In genomic region chr3:100396967-100397366, GRCh38 we compare ENCODE assay signal across 24 cellular contexts. TPM values are rescaled to one million over a fixed set of nuclear protein-coding genes. Genes with fewer than 3 reads are reported as not detected.
A peak's percentile ranks its signal among the peaks of the same experiment; 100 is the strongest.
DNase-seq lines count a peak whose midpoint lies in the region; ATAC-seq and TF ChIP-seq lines count a peak whose summit lies in the region.
"Had no signal": no experiment of that assay in that cellular context is flagged by ENCODE, and none has a peak within 500 bp of the region (broad histone marks: within the 10 kb centered on the region; RNA-seq: fewer than 3 reads in every experiment).

No MANE protein-coding gene starts in this region.

- H3K4me3 ChIP-seq in PC-3 (ENCODE audit: low read length) (0 out of 2 replicates have a peak overlapping the region, but pooled peaks have one; percentile 4), epithelial cell of esophagus (ENCODE audit: low read length) (no peak overlapping the region)
- H3K4me3 ChIP-seq: coronary artery, lung, upper lobe of right lung had no signal

- DNase-seq in activated T-cell treated with anti-CD3 and anti-CD28 coated beads, Interleukin-2, amount 50 U/mL, for 72 hours, result no peak
- no peak for DNase-seq in activated T-cell treated with anti-CD3 and anti-CD28 coated beads, Interleukin-2, amount 50 U/mL, for 4 hours
- DNase-seq in PC-3, result no peak
- peak; percentile 22 for DNase-seq in epithelial cell of esophagus (ENCODE audit: low read depth)
- DNase-seq in stimulated activated effector memory CD8-positive, alpha-beta T cell treated with anti-CD3 and anti-CD28 coated beads, Interleukin-12 subunit alpha, Interleukin-12 subunit beta, amount 100 ng/mL, for 72 hours (ENCODE audit: low spot score in 2 of 2), result no peak
- no peak for DNase-seq in globus pallidus (ENCODE audit: low spot score)
- DNase-seq in erythroblast (lab: John Stamatoyannopoulos, UW), result no peak
- DNase-seq: activated CD4-positive, alpha-beta T cell treated with anti-CD3 and anti-CD28 coated beads, Interleukin-2, amount 50 U/mL, for 48 hours; activated CD4-positive, CD25-positive, alpha-beta regulatory T cell; activated CD8-positive, alpha-beta memory T cell treated with anti-CD3 and anti-CD28 coated beads, Interleukin-2, amount 50 U/mL, for 48 hours; activated gamma-delta T cell; amniotic stem cell; COR-L47; H9; Karpas-422; NCI-H1092 treated with DMSO at 0.1 percent for 48 hours; NCI-H187 treated with DMSO at 0.1 percent for 48 hours; NCI-H82; Right ventricle myocardium superior; upper lobe of right lung had no signal

- H2AFZ ChIP-seq in PC-3 (ENCODE audit: low read length), result no peak overlapping the region

- TF ChIP-seq POLR2A in erythroblast (IDR thresholded peaks at IDR 0.05; ENCODE audit: low read length), result no peak

- H3K9me3 ChIP-seq in PC-3 (ENCODE audit: low read length), result no peaks in the 10 kb centered on the region
- H3K9me3 ChIP-seq: upper lobe of right lung had no signal

- H3K27ac ChIP-seq in PC-3 (ENCODE audit: low read length), result no peak overlapping the region
- H3K27ac ChIP-seq: coronary artery, upper lobe of right lung had no signal

- TF ChIP-seq CTCF in PC-3 (conservative IDR thresholded peaks at IDR 0.05; ENCODE audit: low read depth, low read length), result no peak
- TF ChIP-seq CTCF in epithelial cell of esophagus (IDR thresholded peaks at IDR 0.05; ENCODE audit: insufficient read depth, low read depth, low read length, missing control alignments), result no peak

- no peaks in the 10 kb centered on the region for H3K27me3 ChIP-seq in PC-3 (ENCODE audit: low read length)
- H3K27me3 ChIP-seq: upper lobe of right lung had no signal

- POLR2A ChIA-PET in PC-3 (lab: Charles Lee; ENCODE audit: unreplicated experiment), result no interaction called here

- peaks cover 95% of the 10 kb centered on the region for H3K79me2 ChIP-seq in PC-3 (ENCODE audit: low read length)

- no peaks in the 10 kb centered on the region for H3F3A ChIP-seq in PC-3 (ENCODE audit: low read length, unreplicated experiment)

- H3K9ac ChIP-seq in PC-3 (ENCODE audit: low read length), result no peak overlapping the region

- H3K27ac Mint-ChIP-seq in activated T-cell treated with anti-CD3 and anti-CD28 coated beads, Interleukin-2, amount 50 U/mL, for 72 hours, result peak overlapping the region; percentile 72
- peak overlapping the region; percentile 12 for H3K27ac Mint-ChIP-seq in stimulated activated effector memory CD8-positive, alpha-beta T cell treated with anti-CD3 and anti-CD28 coated beads, Interleukin-12 subunit alpha, Interleukin-12 subunit beta, amount 100 ng/mL, for 72 hours
- H3K27ac Mint-ChIP-seq: H9, progenitor cell of endocrine pancreas had no signal

- no peaks in the 10 kb centered on the region for H3K27me3 Mint-ChIP-seq in activated T-cell treated with anti-CD3 and anti-CD28 coated beads, Interleukin-2, amount 50 U/mL, for 72 hours (ENCODE audit: low read depth)
- no peaks in the 10 kb centered on the region for H3K27me3 Mint-ChIP-seq in activated T-cell treated with anti-CD3 and anti-CD28 coated beads, Interleukin-2, amount 50 U/mL, for 4 hours (ENCODE audit: low read depth)
- H3K27me3 Mint-ChIP-seq: progenitor cell of endocrine pancreas had no signal

- H4K20me1 ChIP-seq in PC-3 (ENCODE audit: low read length), result peaks cover 47% of the 10 kb centered on the region

- H3K4me1 ChIP-seq in PC-3 (ENCODE audit: insufficient read depth, low read length), result peaks cover 19% of the 10 kb centered on the region

- intact Hi-C loops in PC-3 (cut with micrococcal nuclease), result no loop called here

- H3K4me3 Mint-ChIP-seq in activated T-cell treated with anti-CD3 and anti-CD28 coated beads, Interleukin-2, amount 50 U/mL, for 72 hours, result peak overlapping the region in 1 of 2 donors; percentile 47
- no peak overlapping the region for H3K4me3 Mint-ChIP-seq in activated T-cell treated with anti-CD3 and anti-CD28 coated beads, Interleukin-2, amount 50 U/mL, for 4 hours
- H3K4me3 Mint-ChIP-seq in stimulated activated effector memory CD8-positive, alpha-beta T cell treated with anti-CD3 and anti-CD28 coated beads, Interleukin-12 subunit alpha, Interleukin-12 subunit beta, amount 100 ng/mL, for 72 hours, result no peak overlapping the region
- H3K4me3 Mint-ChIP-seq: H9 had no signal

- peaks cover 73% of the 10 kb centered on the region for H3K4me1 Mint-ChIP-seq in activated T-cell treated with anti-CD3 and anti-CD28 coated beads, Interleukin-2, amount 50 U/mL, for 72 hours (ENCODE audit: low read depth)
- H3K4me1 Mint-ChIP-seq in activated T-cell treated with anti-CD3 and anti-CD28 coated beads, Interleukin-2, amount 50 U/mL, for 4 hours (ENCODE audit: low read depth), result peaks cover 60% of the 10 kb centered on the region
- H3K4me1 Mint-ChIP-seq in stimulated activated effector memory CD8-positive, alpha-beta T cell treated with anti-CD3 and anti-CD28 coated beads, Interleukin-12 subunit alpha, Interleukin-12 subunit beta, amount 100 ng/mL, for 72 hours, result peaks cover 45% of the 10 kb centered on the region

- peaks cover 2 to 6% of the 10 kb centered on the region in 2 donors for H3K36me3 Mint-ChIP-seq in activated T-cell treated with anti-CD3 and anti-CD28 coated beads, Interleukin-2, amount 50 U/mL, for 72 hours (ENCODE audit: insufficient read depth in 2 of 2)
- peaks cover 6% of the 10 kb centered on the region for H3K36me3 Mint-ChIP-seq in activated T-cell treated with anti-CD3 and anti-CD28 coated beads, Interleukin-2, amount 50 U/mL, for 4 hours (ENCODE audit: insufficient read depth)
- H3K36me3 Mint-ChIP-seq in stimulated activated effector memory CD8-positive, alpha-beta T cell treated with anti-CD3 and anti-CD28 coated beads, Interleukin-12 subunit alpha, Interleukin-12 subunit beta, amount 100 ng/mL, for 72 hours, result peaks cover 47% of the 10 kb centered on the region

- CTCF ChIA-PET in PC-3 (lab: Charles Lee), result no interaction called here

- no peaks in the 10 kb centered on the region; the same call in 1 of the 2 replicates for H3K36me3 ChIP-seq in PC-3 (ENCODE audit: low read depth, low read length)
- H3K36me3 ChIP-seq: upper lobe of right lung had no signal

- peak overlapping the region; percentile 16 for H3K4me2 ChIP-seq in PC-3 (ENCODE audit: low read length)

- no TSS peak for BruUV-seq in PC-3 (replicated peaks; lab: Mats Ljungman, UMichigan)

- H3K9me3 Mint-ChIP-seq in activated T-cell treated with anti-CD3 and anti-CD28 coated beads, Interleukin-2, amount 50 U/mL, for 72 hours, result no peaks in the 10 kb centered on the region
- H3K9me3 Mint-ChIP-seq in activated T-cell treated with anti-CD3 and anti-CD28 coated beads, Interleukin-2, amount 50 U/mL, for 4 hours, result no peaks in the 10 kb centered on the region
- no peaks in the 10 kb centered on the region for H3K9me3 Mint-ChIP-seq in stimulated activated effector memory CD8-positive, alpha-beta T cell treated with anti-CD3 and anti-CD28 coated beads, Interleukin-12 subunit alpha, Interleukin-12 subunit beta, amount 100 ng/mL, for 72 hours
- H3K9me3 Mint-ChIP-seq: H9 had no signal

- ATAC-seq in activated T-cell treated with anti-CD3 and anti-CD28 coated beads, Interleukin-2, amount 50 U/mL, for 72 hours (replicated peaks in 1 of 2), result no peak
- no peak for ATAC-seq in activated T-cell treated with anti-CD3 and anti-CD28 coated beads, Interleukin-2, amount 50 U/mL, for 4 hours
- ATAC-seq in PC-3 (no peak), HG03469 (IDR thresholded peaks at IDR 0.05; ENCODE audit: unreplicated experiment) (no peak)
- ATAC-seq in stimulated activated effector memory CD8-positive, alpha-beta T cell treated with anti-CD3 and anti-CD28 coated beads, Interleukin-12 subunit alpha, Interleukin-12 subunit beta, amount 100 ng/mL, for 72 hours, result no peak
- ATAC-seq: upper lobe of right lung had no signal

- no peaks in the 10 kb centered on the region for H3K9me2 ChIP-seq in PC-3 (replicated peaks; ENCODE audit: low read length)

RNA-seq across cellular contexts. Expression of gene TOMM70, which starts 3.9 kb away (rescaled TPM):
- total RNA-seq in activated T-cell treated with anti-CD3 and anti-CD28 coated beads, Interleukin-2, amount 50 U/mL, for 72 hours, result 10 to 100 TPM; 42.9 to 48.1 TPM
- 10 to 100 TPM; 75.0 to 79.5 (median 77.6) TPM for total RNA-seq in activated T-cell treated with anti-CD3 and anti-CD28 coated beads, Interleukin-2, amount 50 U/mL, for 4 hours
- 85.3 and 91.7 TPM in 2 replicates for total RNA-seq in PC-3 (2014; rRNA removed)

RNA-seq across cellular contexts. Expression of gene LNP1, which starts 4.4 kb away (rescaled TPM):
- total RNA-seq in activated T-cell treated with anti-CD3 and anti-CD28 coated beads, Interleukin-2, amount 50 U/mL, for 72 hours, result 1 to 10 TPM; 3.1 to 3.2 TPM
- 1 to 10 TPM in 2 of 3 donors, under 1 TPM in 1; 0.94 to 1.5 (median 1.1) TPM for total RNA-seq in activated T-cell treated with anti-CD3 and anti-CD28 coated beads, Interleukin-2, amount 50 U/mL, for 4 hours
- 5.2 and 6.8 TPM in 2 replicates for total RNA-seq in PC-3 (2014; rRNA removed)
